13 cellular contexts compared by ENCODE assay signal in genomic region chr6:28213213-28213523, GRCh38. TPM values are rescaled to one million over a fixed set of nuclear protein-coding genes. Genes with fewer than 3 reads are reported as not detected.
A peak's percentile ranks its signal among the peaks of the same experiment; 100 is the strongest.
DNase-seq lines count a peak whose midpoint lies in the region; ATAC-seq and TF ChIP-seq lines count a peak whose summit lies in the region.
"Had no signal": no experiment of that assay in that cellular context is flagged by ENCODE, and none has a peak within 500 bp of the region (broad histone marks: within the 10 kb centered on the region; RNA-seq: fewer than 3 reads in every experiment).

No MANE protein-coding gene starts in this region.

- H2AFZ ChIP-seq in IMR-90 (replicated peaks; ENCODE audit: low read length, poor library complexity), result no peak overlapping the region

- no peaks in the 10 kb centered on the region for H3K36me3 ChIP-seq in Caco-2 (ENCODE audit: control insufficient read depth, insufficient read depth, low read length)
- H3K36me3 ChIP-seq in IMR-90 (ENCODE audit: control insufficient read depth, insufficient read depth, low read length), result no peaks in the 10 kb centered on the region
- no peaks in the 10 kb centered on the region for H3K36me3 ChIP-seq in mucosa of rectum (ENCODE audit: control insufficient read depth in 2 of 2, insufficient read depth in 2 of 2, low read length in 2 of 2)
- H3K36me3 ChIP-seq: sigmoid colon had no signal

- no peak overlapping the region for H2BK120ac ChIP-seq in IMR-90 (ENCODE audit: low read depth, low read length)

- ATAC-seq in IMR-90 (ENCODE audit: low read depth), result no peak

- no peaks in the 10 kb centered on the region for H4K20me1 ChIP-seq in IMR-90 (ENCODE audit: insufficient read depth, low read length)

- POLR2A ChIA-PET in Caco-2 (lab: Charles Lee), result no interaction called here
- POLR2A ChIA-PET in IMR-90 (lab: Charles Lee; ENCODE audit: unreplicated experiment), result interaction anchor here (0.8 kb wide), 1 partner anchor 47 kb away, joined by 3 read pairs; no protein-coding TSS in a partner anchor

- no peak overlapping the region for H2BK15ac ChIP-seq in IMR-90 (ENCODE audit: low read depth, low read length)

- no peak overlapping the region for H4K91ac ChIP-seq in IMR-90 (ENCODE audit: insufficient read depth, low read depth, low read length)

- DNase-seq in Caco-2 (no peak), IMR-90 (no peak), hepatic stellate cell (ENCODE audit: low spot score) (no peak), KG1 (lab: John Stamatoyannopoulos, UW) (no peak), OCI-M2 (lab: John Stamatoyannopoulos, UW; ENCODE audit: unreplicated experiment) (no peak)
- no peak for DNase-seq in stimulated activated CD4-positive, alpha-beta T cell treated with anti-CD3 and anti-CD28 coated beads, Interleukin-12 subunit alpha, Interleukin-12 subunit beta, amount 100 ng/mL, for 4 hours
- DNase-seq: effector CD8-positive, alpha-beta T cell; hippocampal formation; sigmoid colon had no signal

- H3K4ac ChIP-seq in IMR-90 (ENCODE audit: low read depth, low read length), result no peak overlapping the region

- BruUV-seq in Caco-2 (replicated peaks; lab: Mats Ljungman, UMichigan) (no TSS peak), IMR-90 (replicated peaks; lab: Mats Ljungman, UMichigan) (no TSS peak)

- intact Hi-C loops in Caco-2 (cut with micrococcal nuclease; ENCODE audit: unreplicated experiment), result loop anchor here (2.0 kb wide), 1 partner anchor 72 kb away; the partner anchor contains the start of gene ZKSCAN8
- intact Hi-C loops in IMR-90 (cut with micrococcal nuclease), result loop anchor here (2.0 to 5.0 kb wide), 4 partner anchors 76 to 654 kb away; partner anchors contain the start of gene ZNF165

- TF ChIP-seq RAD21 in IMR-90 (IDR thresholded peaks at IDR 0.05; ENCODE audit: low read length), result no peak

- H3K9me3 Mint-ChIP-seq in Caco-2 (ENCODE audit: unreplicated experiment) (no peaks in the 10 kb centered on the region), brain (peaks cover 0 to 6% (median 0%) of the 10 kb centered on the region in 5 experiments)

- peaks cover 6% of the 10 kb centered on the region; the same call in 1 of the 2 replicates for H3K4me1 ChIP-seq in Caco-2
- peaks cover under 1% of the 10 kb centered on the region for H3K4me1 ChIP-seq in IMR-90 (ENCODE audit: control insufficient read depth, insufficient read depth, low read length)
- peaks cover 6 to 16% of the 10 kb centered on the region in 2 donors for H3K4me1 ChIP-seq in mucosa of rectum (ENCODE audit: control insufficient read depth in 2 of 2, insufficient read depth in 2 of 2, low read length in 2 of 2)

- peak overlapping the region; percentile 36 for H3K4me3 ChIP-seq in Caco-2 (ENCODE audit: low read depth, low read length)
- H3K4me3 ChIP-seq in IMR-90 (ENCODE audit: insufficient read depth, low read depth, low read length), result peak overlapping the region; percentile 58; the same call in 1 of the 2 replicates
- peak overlapping the region; percentile 54 to 81 for H3K4me3 ChIP-seq in mucosa of rectum (ENCODE audit: low read length in 2 of 2)
- H3K4me3 ChIP-seq: sigmoid colon had no signal

- dilution Hi-C loops in IMR-90 (cut with HindIII; ENCODE audit: low sequenced_read_pairs, unreplicated experiment), result no loop called here

- no peak overlapping the region for H3K18ac ChIP-seq in IMR-90 (ENCODE audit: low read depth, low read length)

- no peak overlapping the region for H2AK5ac ChIP-seq in IMR-90 (ENCODE audit: low read depth, low read length)

- no CpG with 5 or more reads among the region's 2 CpGs for WGBS in IMR-90 (ENCODE audit: extremely low coverage in 2 of 2, insufficient read length in 1 of 2), 2 experiments

- H3K14ac ChIP-seq in IMR-90 (replicated peaks; ENCODE audit: low read depth, low read length), result no peak overlapping the region

- peaks cover 10% of the 10 kb centered on the region for H3K27me3 Mint-ChIP-seq in Caco-2 (ENCODE audit: insufficient read depth, unreplicated experiment)
- peaks cover 96% of the 10 kb centered on the region for H3K27me3 Mint-ChIP-seq in brain

- TF ChIP-seq POLR2A in IMR-90 (IDR thresholded peaks at IDR 0.05; ENCODE audit: low read depth, low read length), result no peak

- in situ Hi-C loops in IMR-90 (cut with MboI; ENCODE audit: low sequenced_read_pairs), result loop anchor here (10.0 kb wide), 1 partner anchor 68 kb away; the partner anchor contains the start of gene ZKSCAN8

- H3K9me1 ChIP-seq in IMR-90 (ENCODE audit: insufficient read depth, low read length), result 0 out of 2 replicates have a peak, but pooled peaks cover 3% of the 10 kb centered on the region

- H4K5ac ChIP-seq in IMR-90 (ENCODE audit: low read depth, low read length), result no peak overlapping the region

- no peak overlapping the region for H3K23ac ChIP-seq in IMR-90 (ENCODE audit: low read depth, low read length)

- no peak overlapping the region for H4K8ac ChIP-seq in IMR-90 (ENCODE audit: low read depth in 2 of 2, low read length in 2 of 2)

- H3K9me3 ChIP-seq in Caco-2, result no peaks in the 10 kb centered on the region
- no peaks in the 10 kb centered on the region for H3K9me3 ChIP-seq in IMR-90 (ENCODE audit: control insufficient read depth, insufficient read depth, low read length)
- no peaks in the 10 kb centered on the region for H3K9me3 ChIP-seq in mucosa of rectum (ENCODE audit: control insufficient read depth in 2 of 2, low read length in 2 of 2)
- H3K9me3 ChIP-seq: sigmoid colon had no signal

- H3K4me1 Mint-ChIP-seq in Caco-2 (ENCODE audit: low read depth, unreplicated experiment), result peaks cover 21% of the 10 kb centered on the region
- peaks cover 30% of the 10 kb centered on the region for H3K4me1 Mint-ChIP-seq in brain

- H3K27ac ChIP-seq in IMR-90 (ENCODE audit: insufficient read depth, low read length) (no peak overlapping the region), mucosa of rectum (ENCODE audit: low read depth in 2 of 2, low read length in 2 of 2) (peak overlapping the region; percentile 75 to 81)
- H3K27ac ChIP-seq: sigmoid colon had no signal

- no peaks in the 10 kb centered on the region for H3K27me3 ChIP-seq in Caco-2 (replicated peaks; ENCODE audit: control insufficient read depth, insufficient read depth, low read length)
- peaks cover 21% of the 10 kb centered on the region for H3K27me3 ChIP-seq in IMR-90 (ENCODE audit: control insufficient read depth, insufficient read depth, low read length)
- peaks cover 11 to 16% of the 10 kb centered on the region in 2 donors for H3K27me3 ChIP-seq in mucosa of rectum (ENCODE audit: control insufficient read depth in 2 of 2, insufficient read depth in 2 of 2, low read length in 2 of 2)

- H3K56ac ChIP-seq in IMR-90 (ENCODE audit: extremely low read depth, insufficient read depth, low read length), result no peak overlapping the region

- H3K27ac Mint-ChIP-seq in Caco-2 (ENCODE audit: unreplicated experiment) (peak overlapping the region; percentile 84), brain (peak overlapping the region in 1 of 5 experiments; percentile 77)

- H3K9ac ChIP-seq in IMR-90 (ENCODE audit: low read depth, low read length), result no peak overlapping the region
- H3K9ac ChIP-seq in mucosa of rectum (ENCODE audit: low read depth in 1 of 2, low read length in 2 of 2), result peak overlapping the region; percentile 34 to 68

- peaks cover 12% of the 10 kb centered on the region for H3K36me3 Mint-ChIP-seq in Caco-2 (ENCODE audit: insufficient read depth, unreplicated experiment)
- no peaks in the 10 kb centered on the region for H3K36me3 Mint-ChIP-seq in brain

- H3K79me1 ChIP-seq in IMR-90 (ENCODE audit: low read depth in 1 of 2, low read length in 2 of 2), result peaks cover 6 to 9% of the 10 kb centered on the region in 2 experiments; a peak in 3 of 4 replicates

- CTCF ChIA-PET in Caco-2 (lab: Charles Lee), result interaction anchor here (1.5 kb wide), 1 partner anchor 72 kb away, joined by 3 read pairs; the partner anchor contains the start of gene ZKSCAN8
- CTCF ChIA-PET in IMR-90 (lab: Yijun Ruan, JAX), result no interaction called here

- H3K4me3 Mint-ChIP-seq in Caco-2 (ENCODE audit: unreplicated experiment), result peak overlapping the region; percentile 86
- H3K4me3 Mint-ChIP-seq in brain, result peak overlapping the region; percentile 81 to 89 (median 85)

- H2BK20ac ChIP-seq in IMR-90 (ENCODE audit: low read depth, low read length), result no peak overlapping the region

- TF ChIP-seq CTCF in Caco-2 (IDR thresholded peaks at IDR 0.05; ENCODE audit: insufficient read depth in 1 of 2, low read depth in 1 of 2, low read length in 1 of 2, severe bottlenecking in 1 of 2, unreplicated experiment in 1 of 2) (no peak), IMR-90 (conservative IDR thresholded peaks at IDR 0.05; ENCODE audit: low read depth, low read length) (no peak), brain (conservative IDR thresholded peaks at IDR 0.05) (no peak)

- H2AK9ac ChIP-seq in IMR-90 (replicated peaks; ENCODE audit: low read depth, low read length, poor library complexity), result no peak overlapping the region

- peak overlapping the region; percentile 73 for H3K4me2 ChIP-seq in IMR-90 (ENCODE audit: low read depth, low read length)

- H2BK5ac ChIP-seq in IMR-90 (ENCODE audit: low read depth, low read length, poor library complexity, severe bottlenecking), result no peak overlapping the region

TF ChIP-seq in IMR-90, 13 proteins besides CTCF, POLR2A, EP300 and RAD21 (continues in another document):
- TF ChIP-seq FOS (IDR thresholded peaks at IDR 0.05; ENCODE audit: low read depth, low read length), result no peak

RNA-seq across cellular contexts. Expression of gene ZSCAN9, which starts 11.9 kb away (rescaled TPM):
- 13.7 and 13.9 TPM in 2 replicates for total RNA-seq in Caco-2 (2022)
- total RNA-seq in IMR-90 (2012; rRNA removed), result 16.9 and 17.7 TPM in 2 replicates
- 11.5 and 13.7 TPM in 2 replicates for polyA plus RNA-seq in IMR-90 (2012; rRNA removed)
- 3.5 and 5.9 TPM in 2 replicates for polyA plus RNA-seq in IMR-90 (2012; cell fraction: cytosol; rRNA removed)
- 6.1 and 28.1 TPM in 2 replicates for polyA plus RNA-seq in IMR-90 (2012; cell fraction: nucleus; rRNA removed; ENCODE audit: low replicate concordance)
- polyA plus RNA-seq in brain (ENCODE audit: insufficient read depth, low read depth, low replicate concordance), result 23.9 TPM

RNA-seq across cellular contexts. Expression of gene ZKSCAN4, which starts 38.9 kb away (rescaled TPM):
- 5.0 and 5.5 TPM in 2 replicates for total RNA-seq in Caco-2 (2022)
- 4.7 and 5.7 TPM in 2 replicates for total RNA-seq in IMR-90 (2012; rRNA removed)
- polyA plus RNA-seq in IMR-90 (2012; rRNA removed), result 2.0 and 2.4 TPM in 2 replicates
- polyA plus RNA-seq in IMR-90 (2012; cell fraction: cytosol; rRNA removed), result 0.77 and 0.90 TPM in 2 replicates
- polyA plus RNA-seq in IMR-90 (2012; cell fraction: nucleus; rRNA removed; ENCODE audit: low replicate concordance), result 1.3 and 3.4 TPM in 2 replicates
- 5.3 TPM for polyA plus RNA-seq in brain (ENCODE audit: insufficient read depth, low read depth, low replicate concordance)

RNA-seq across cellular contexts. Expression of gene NKAPL, which starts 45.9 kb away (rescaled TPM):
- total RNA-seq in Caco-2 (2022) (not detected in 2 replicates), IMR-90 (2012; rRNA removed) (0.54 and 0.83 TPM in 2 replicates)
- polyA plus RNA-seq in IMR-90 (2012; rRNA removed) (0.49 and 0.51 TPM in 2 replicates), brain (ENCODE audit: insufficient read depth, low read depth, low replicate concordance) (1.1 TPM)
- 0.27 and 0.32 TPM in 2 replicates for polyA plus RNA-seq in IMR-90 (2012; cell fraction: cytosol; rRNA removed)
- polyA plus RNA-seq in IMR-90 (2012; cell fraction: nucleus; rRNA removed; ENCODE audit: low replicate concordance), result 0.12 and 0.21 TPM in 2 replicates
- total RNA-seq: H4, RPMI7951 had no signal

RNA-seq across cellular contexts. Expression of gene ZSCAN26, which starts 53.8 kb away (rescaled TPM):
- 7.2 and 7.8 TPM in 2 replicates for total RNA-seq in Caco-2 (2022)
- total RNA-seq in IMR-90 (2012; rRNA removed), result 22.8 and 42.1 TPM in 2 replicates
- polyA plus RNA-seq in IMR-90 (2012; rRNA removed), result 12.8 and 13.1 TPM in 2 replicates
- 2.2 and 4.8 TPM in 2 replicates for polyA plus RNA-seq in IMR-90 (2012; cell fraction: cytosol; rRNA removed)
- polyA plus RNA-seq in IMR-90 (2012; cell fraction: nucleus; rRNA removed; ENCODE audit: low replicate concordance), result 11.2 and 46.2 TPM in 2 replicates
- polyA plus RNA-seq in brain (ENCODE audit: insufficient read depth, low read depth, low replicate concordance), result 10.5 TPM
